In genomic region chrX:43380704-43381103, GRCh38 we compare ENCODE assay signal across 29 cellular contexts.
"Had no signal": no experiment of that assay in that cellular context is flagged by ENCODE, and none has a peak within 500 bp of the region (broad histone marks: within the 10 kb centered on the region; RNA-seq: fewer than 3 reads in every experiment).

No MANE protein-coding gene starts in this region.

- FAIRE-seq: endometrium, endothelial cell of umbilical vein, frontal cortex had no signal

- H3K36me3 ChIP-seq: colonic mucosa, esophagus muscularis mucosa, esophagus squamous epithelium, gastrocnemius medialis, gastroesophageal sphincter, heart left ventricle, heart right ventricle had no signal

- H3K79me2 ChIP-seq: hepatocyte had no signal

- H3K4me3 Mint-ChIP-seq: dendritic cell treated with granulocyte-macrophage colony-stimulating factor and Interleukin-4, amounts not matched to agents 40 ng/mL and 50 ng/mL, for 4 days; effector memory CD8-positive, alpha-beta T cell; endodermal cell had no signal

- H3K9me3 Mint-ChIP-seq: effector memory CD8-positive, alpha-beta T cell had no signal

- DNase-seq: colonic mucosa; cortex of kidney; dermis blood vessel endothelial cell; dorsolateral prefrontal cortex; effector CD4-positive, alpha-beta T cell; effector CD8-positive, alpha-beta T cell; effector memory CD4-positive, alpha-beta T cell; effector memory CD8-positive, alpha-beta T cell; endodermal cell; erythroblast; esophagus squamous epithelium; foreskin fibroblast; foreskin keratinocyte; foreskin melanocyte; gastrocnemius medialis; glutamatergic neuron; head of caudate nucleus; heart left ventricle; heart right ventricle had no signal

- H3K9me3 ChIP-seq: colonic mucosa, esophagus muscularis mucosa, gastrocnemius medialis, gastroesophageal sphincter had no signal

- H3K4me3 ChIP-seq: colonic mucosa, coronary artery, dorsolateral prefrontal cortex, esophagus muscularis mucosa, esophagus squamous epithelium, gastrocnemius medialis, gastroesophageal sphincter, heart left ventricle, heart right ventricle, hepatocyte had no signal

- H3K27ac ChIP-seq: colonic mucosa, coronary artery, dorsolateral prefrontal cortex, epithelial cell of prostate, esophagus muscularis mucosa, esophagus squamous epithelium, foreskin keratinocyte, gastrocnemius medialis, gastroesophageal sphincter, heart left ventricle, heart right ventricle, hepatocyte had no signal

- H2AFZ ChIP-seq: hepatocyte had no signal

- H3K4me2 ChIP-seq: hepatocyte had no signal

- H3K27ac Mint-ChIP-seq: dendritic cell treated with granulocyte-macrophage colony-stimulating factor and Interleukin-4, amounts not matched to agents 40 ng/mL and 50 ng/mL, for 4 days; effector memory CD8-positive, alpha-beta T cell; endodermal cell had no signal

- H3K27me3 Mint-ChIP-seq: dendritic cell treated with granulocyte-macrophage colony-stimulating factor and Interleukin-4, amounts not matched to agents 40 ng/mL and 50 ng/mL, for 4 days; effector memory CD8-positive, alpha-beta T cell had no signal

- H3K4me1 ChIP-seq: colonic mucosa, esophagus muscularis mucosa, esophagus squamous epithelium, foreskin keratinocyte, gastrocnemius medialis, gastroesophageal sphincter, heart left ventricle, heart right ventricle had no signal

- ATAC-seq: effector memory CD8-positive, alpha-beta T cell; esophagus mucosa; foreskin keratinocyte; gastrocnemius medialis; gastroesophageal sphincter; heart left ventricle; heart right ventricle had no signal

- H3K27me3 ChIP-seq: colonic mucosa, esophagus muscularis mucosa, esophagus squamous epithelium, foreskin keratinocyte, gastrocnemius medialis, gastroesophageal sphincter, heart left ventricle, heart right ventricle, hepatocyte had no signal
